ENCODE assay signal across 22 cellular contexts in the genomic region with DNA sequence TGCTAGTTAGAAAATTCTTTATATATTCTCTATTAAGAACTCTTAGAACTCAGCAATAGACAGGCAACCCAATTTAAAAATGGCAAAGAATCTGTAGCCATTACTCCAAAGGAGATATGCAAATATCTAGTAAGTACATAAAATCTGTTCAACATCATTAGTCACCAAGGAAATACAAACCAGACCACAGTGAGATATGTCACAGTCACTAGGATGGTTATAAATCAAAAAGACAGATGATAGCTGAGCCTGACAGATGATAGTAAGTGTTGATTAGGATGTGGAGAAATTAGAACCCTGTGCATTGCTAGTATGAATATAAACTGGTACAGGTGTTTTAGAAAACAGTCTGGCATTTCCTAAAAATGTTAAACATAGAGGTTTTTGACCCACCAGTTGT. TPM values are rescaled to one million over a fixed set of nuclear protein-coding genes. Genes with fewer than 3 reads are reported as not detected.
DNase-seq lines count a peak whose midpoint lies in the region; ATAC-seq and TF ChIP-seq lines count a peak whose summit lies in the region.
"Had no signal": no experiment of that assay in that cellular context is flagged by ENCODE, and none has a peak within 500 bp of the region (broad histone marks: within the 10 kb centered on the region; RNA-seq: fewer than 3 reads in every experiment).

No MANE protein-coding gene starts in this region.

- peak overlapping the region; percentile 79 for H3K27ac ChIP-seq in cardiac muscle cell
- no peak overlapping the region for H3K27ac ChIP-seq in foreskin keratinocyte
- H3K27ac ChIP-seq: KMS-11, left lung, prostate gland, tibial nerve had no signal

- H3K9me3 ChIP-seq in cardiac muscle cell (ENCODE audit: low read depth) = no peaks in the 10 kb centered on the region
- H3K9me3 ChIP-seq: heart left ventricle, left lung, prostate gland, tibial nerve had no signal

- no peaks in the 10 kb centered on the region for H3K27me3 Mint-ChIP-seq in T-helper 1 cell treated with Interleukin-12 subunit alpha and Interleukin-12 subunit beta and Interleukin-4 antibody, amounts not matched to agents 30 μg/mL and 1 μg/mL, for 36 hours (ENCODE audit: low read depth)
- H3K27me3 Mint-ChIP-seq: activated B cell treated with CpG ODN at 0.5 μM for 24 hours; dendritic cell treated with granulocyte-macrophage colony-stimulating factor and Interleukin-4, amounts not matched to agents 40 ng/mL and 50 ng/mL, for 4 days had no signal

- peak; percentile 52 for ATAC-seq in foreskin keratinocyte
- no peak for ATAC-seq in HG03457 (IDR thresholded peaks at IDR 0.05; ENCODE audit: unreplicated experiment)
- ATAC-seq: CD8-positive, alpha-beta T cell; heart left ventricle; left lung had no signal

- intact Hi-C loops in cardiac septum (cut with DNase I) = no loop called here

- peaks cover 95% of the 10 kb centered on the region for H3K36me3 ChIP-seq in cardiac muscle cell

- DNase-seq in cardiac muscle cell (ENCODE audit: low read depth in 1 of 2, low spot score in 1 of 2) (no peak), cardiac septum (ENCODE audit: low spot score) (no peak), foreskin keratinocyte (no peak), HT-29 (ENCODE audit: low spot score) (no peak), NCI-H2227 treated with DMSO at 0.1 percent for 48 hours (lab: John Stamatoyannopoulos, UW) (no peak)
- DNase-seq: activated B cell treated with CpG ODN at 0.5 μM for 24 hours; activated CD8-positive, alpha-beta memory T cell treated with anti-CD3 and anti-CD28 coated beads, Interleukin-2, amount 50 U/mL, for 48 hours; CD8-positive, alpha-beta T cell; heart left ventricle; left lung; midbrain; NCI-H2081; NK-92 treated with Interleukin-12 subunit alpha and Interleukin-12 subunit beta, amount 100 ng/mL, for 24 hours; stimulated activated CD4-positive, alpha-beta T cell treated with anti-CD3 and anti-CD28 coated beads, Interleukin-2, amount 100 ng/mL, for 24 hours; stimulated activated naive CD4-positive, alpha-beta T cell treated with Interleukin-2 at 50 U/mL for 16 hours; T1000 had no signal

- H3K27me3 ChIP-seq in cardiac muscle cell (no peaks in the 10 kb centered on the region), foreskin keratinocyte (no peaks in the 10 kb centered on the region)
- H3K27me3 ChIP-seq: heart left ventricle, left lung, tibial nerve had no signal

- H3K4me3 ChIP-seq in cardiac muscle cell = no peak overlapping the region
- H3K4me3 ChIP-seq: heart left ventricle, left lung, prostate gland, tibial nerve had no signal

- peaks cover 21% of the 10 kb centered on the region for H3K4me1 Mint-ChIP-seq in T-helper 1 cell treated with Interleukin-12 subunit alpha and Interleukin-12 subunit beta and Interleukin-4 antibody, amounts not matched to agents 30 μg/mL and 1 μg/mL, for 36 hours (ENCODE audit: low read depth)
- H3K4me1 Mint-ChIP-seq: activated B cell treated with CpG ODN at 0.5 μM for 24 hours had no signal

- peaks cover 5% of the 10 kb centered on the region for H3K4me1 ChIP-seq in cardiac muscle cell (ENCODE audit: low read depth)
- H3K4me1 ChIP-seq in foreskin keratinocyte = no peaks in the 10 kb centered on the region
- H3K4me1 ChIP-seq: left lung, prostate gland, tibial nerve had no signal

- peak overlapping the region; percentile 17 for H3K27ac Mint-ChIP-seq in T-helper 1 cell treated with Interleukin-12 subunit alpha and Interleukin-12 subunit beta and Interleukin-4 antibody, amounts not matched to agents 30 μg/mL and 1 μg/mL, for 36 hours
- H3K27ac Mint-ChIP-seq: activated B cell treated with CpG ODN at 0.5 μM for 24 hours; dendritic cell treated with granulocyte-macrophage colony-stimulating factor and Interleukin-4, amounts not matched to agents 40 ng/mL and 50 ng/mL, for 4 days had no signal

- H3K36me3 Mint-ChIP-seq in T-helper 1 cell treated with Interleukin-12 subunit alpha and Interleukin-12 subunit beta and Interleukin-4 antibody, amounts not matched to agents 30 μg/mL and 1 μg/mL, for 36 hours (ENCODE audit: low read depth) = peaks cover 62% of the 10 kb centered on the region

- H3K9me3 Mint-ChIP-seq in T-helper 1 cell treated with Interleukin-12 subunit alpha and Interleukin-12 subunit beta and Interleukin-4 antibody, amounts not matched to agents 30 μg/mL and 1 μg/mL, for 36 hours = no peaks in the 10 kb centered on the region
- H3K9me3 Mint-ChIP-seq: activated B cell treated with CpG ODN at 0.5 μM for 24 hours; CD8-positive, alpha-beta T cell; dendritic cell treated with granulocyte-macrophage colony-stimulating factor and Interleukin-4, amounts not matched to agents 40 ng/mL and 50 ng/mL, for 4 days had no signal

- H3K4me3 Mint-ChIP-seq in T-helper 1 cell treated with Interleukin-12 subunit alpha and Interleukin-12 subunit beta and Interleukin-4 antibody, amounts not matched to agents 30 μg/mL and 1 μg/mL, for 36 hours = no peak overlapping the region
- H3K4me3 Mint-ChIP-seq: activated B cell treated with CpG ODN at 0.5 μM for 24 hours; CD8-positive, alpha-beta T cell; dendritic cell treated with granulocyte-macrophage colony-stimulating factor and Interleukin-4, amounts not matched to agents 40 ng/mL and 50 ng/mL, for 4 days had no signal

- TF ChIP-seq CTCF in cardiac muscle cell (IDR thresholded peaks at IDR 0.05; ENCODE audit: low read depth, low read length) = no peak
- no peak for TF ChIP-seq CTCF in foreskin keratinocyte (conservative IDR thresholded peaks at IDR 0.05)

RNA-seq across cellular contexts. Expression of a gene that starts 26.6 kb away (rescaled TPM):
- total RNA-seq in cardiac muscle cell (81.8 and 143 TPM in 2 replicates), cardiac septum (64.8 TPM), foreskin keratinocyte (96.7 and 103 TPM in 2 replicates)
- polyA plus RNA-seq in cardiac muscle cell (228 and 269 TPM in 2 replicates), foreskin keratinocyte (34.7 and 44.5 TPM in 2 replicates)
- 94.0 and 115 TPM in 2 replicates for total RNA-seq in HT-29 (2014; rRNA removed; shearing (Covaris generic))

RNA-seq across cellular contexts. Expression of a gene that starts 42.4 kb away (rescaled TPM):
- 15.0 and 19.4 TPM in 2 replicates for total RNA-seq in cardiac muscle cell
- 21.0 and 25.0 TPM in 2 replicates for polyA plus RNA-seq in cardiac muscle cell
- total RNA-seq in cardiac septum = 10.6 TPM
- total RNA-seq in foreskin keratinocyte = 26.5 and 27.0 TPM in 2 replicates
- polyA plus RNA-seq in foreskin keratinocyte = 8.3 and 10.2 TPM in 2 replicates
- 5.8 and 7.5 TPM in 2 replicates for total RNA-seq in HT-29 (2014; rRNA removed; shearing (Covaris generic))
